ENCODE assay signal across 10 cellular contexts in the genomic region with DNA sequence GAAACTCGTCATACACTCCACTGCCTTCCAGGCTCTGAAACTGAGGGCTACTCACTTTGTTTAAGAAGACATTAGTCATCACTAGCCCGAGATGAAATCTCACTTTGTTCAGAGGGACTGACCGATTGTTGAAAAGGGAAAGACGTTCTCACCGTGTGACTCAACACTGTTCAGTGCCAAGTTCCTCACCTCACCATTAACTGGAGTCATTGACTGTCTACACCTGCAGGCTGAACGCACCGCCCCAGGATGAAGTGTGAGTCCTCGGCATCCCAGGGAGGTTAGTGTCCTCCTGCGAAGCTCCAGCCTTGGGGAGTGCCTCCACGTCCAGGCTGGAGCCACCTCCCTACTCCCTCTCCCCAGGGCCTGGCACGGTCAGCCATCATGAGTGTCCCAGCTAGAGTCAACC. TPM values are rescaled to one million over a fixed set of nuclear protein-coding genes. Genes with fewer than 3 reads are reported as not detected.
A peak's percentile ranks its signal among the peaks of the same experiment; 100 is the strongest.
DNase-seq lines count a peak whose midpoint lies in the region; ATAC-seq and TF ChIP-seq lines count a peak whose summit lies in the region.
"Had no signal": no experiment of that assay in that cellular context is flagged by ENCODE, and none has a peak within 500 bp of the region (broad histone marks: within the 10 kb centered on the region; RNA-seq: fewer than 3 reads in every experiment).

No MANE protein-coding gene starts in this region.

- intact Hi-C loops in Calu3 (cut with micrococcal nuclease; ENCODE audit: unreplicated experiment): loop anchor here (5.0 kb wide), 1 partner anchor 39 kb away; the partner anchor contains the start of gene PPFIA1
- intact Hi-C loops in left lung (cut with DNase I): no loop called here
- intact Hi-C loops in testis (cut with DNase I; ENCODE audit: low total_unique reads): no loop called here

- H3K36me3 Mint-ChIP-seq in Calu3 (ENCODE audit: insufficient read depth, unreplicated experiment): peaks cover 6% of the 10 kb centered on the region
- H3K36me3 Mint-ChIP-seq: activated naive CD8-positive, alpha-beta T cell had no signal

- no peak overlapping the region for H3K27ac ChIP-seq in left lung
- H3K27ac ChIP-seq in testis: no peak overlapping the region
- H3K27ac ChIP-seq: gastroesophageal sphincter had no signal

- CTCF ChIA-PET in Calu3 (lab: Charles Lee): interaction anchor here (0.6 to 1.4 kb wide), 3 partner anchors 22 to 183 kb away, joined by 3 read pairs; no protein-coding TSS in a partner anchor

- BruUV-seq in Calu3 (replicated peaks; lab: Mats Ljungman, UMichigan): no TSS peak

- DNase-seq in Calu3 (peak; percentile 86), HT-29 (ENCODE audit: low spot score) (peak; percentile 99), astrocyte of the hippocampus (ENCODE audit: low read depth, low spot score) (peak; percentile 90), left lung (peak in 1 of 2 donors; percentile 53), testis (no peak), NCI-H2081 treated with DMSO at 0.1 percent for 48 hours (lab: John Stamatoyannopoulos, UW) (no peak)
- no peak for DNase-seq in activated naive CD4-positive, alpha-beta T cell treated with Interleukin-2 at 50 U/mL for 16 hours

- H3K27me3 ChIP-seq in left lung (no peaks in the 10 kb centered on the region), testis (no peaks in the 10 kb centered on the region)
- H3K27me3 ChIP-seq: gastroesophageal sphincter had no signal

- H3K36me3 ChIP-seq in left lung (no peaks in the 10 kb centered on the region), testis (ENCODE audit: low read depth, missing control alignments) (no peaks in the 10 kb centered on the region)
- H3K36me3 ChIP-seq: gastroesophageal sphincter had no signal

- ATAC-seq in left lung (peak; percentile 85), HG03159 (IDR thresholded peaks at IDR 0.05; ENCODE audit: unreplicated experiment) (no peak)
- ATAC-seq: gastroesophageal sphincter had no signal

- peak overlapping the region; percentile 91 for H3K27ac Mint-ChIP-seq in Calu3 (ENCODE audit: unreplicated experiment)
- H3K27ac Mint-ChIP-seq: activated naive CD8-positive, alpha-beta T cell had no signal

- TF ChIP-seq CTCF in Calu3 (IDR thresholded peaks at IDR 0.05; ENCODE audit: unreplicated experiment) (no peak), left lung (IDR thresholded peaks at IDR 0.05) (no peak), testis (IDR thresholded peaks at IDR 0.05) (no peak)

- peaks cover 15% of the 10 kb centered on the region for H3K4me1 Mint-ChIP-seq in Calu3 (ENCODE audit: low read depth, unreplicated experiment)

- H3K4me3 ChIP-seq in left lung: no peak overlapping the region
- no peak overlapping the region for H3K4me3 ChIP-seq in testis
- H3K4me3 ChIP-seq: gastroesophageal sphincter had no signal

- H3K9me3 ChIP-seq in left lung (no peaks in the 10 kb centered on the region), testis (no peaks in the 10 kb centered on the region)
- H3K9me3 ChIP-seq: gastroesophageal sphincter had no signal

- no peaks in the 10 kb centered on the region for H3K9me3 Mint-ChIP-seq in Calu3 (ENCODE audit: low read depth, unreplicated experiment)

- no peak for TF ChIP-seq POLR2A in testis (IDR thresholded peaks at IDR 0.05)

- H3K4me3 Mint-ChIP-seq in Calu3 (ENCODE audit: low read depth, unreplicated experiment): peak overlapping the region; percentile 43
- H3K4me3 Mint-ChIP-seq: activated naive CD8-positive, alpha-beta T cell had no signal

- no peaks in the 10 kb centered on the region for H3K27me3 Mint-ChIP-seq in Calu3 (ENCODE audit: unreplicated experiment)

- H3K4me1 ChIP-seq in left lung: no peaks in the 10 kb centered on the region
- H3K4me1 ChIP-seq in testis: no peaks in the 10 kb centered on the region
- H3K4me1 ChIP-seq: gastroesophageal sphincter had no signal

- 86 to 93% methylated on average over 9 to 11 of the region's 11 CpGs for WGBS in testis, 2 donors

RNA-seq across cellular contexts. Expression of gene FADD, which starts 30.4 kb away (rescaled TPM):
- total RNA-seq in Calu3 (2022): 40.2 and 49.4 TPM in 2 replicates
- 105 and 106 TPM in 2 replicates for total RNA-seq in HT-29 (2014; rRNA removed; shearing (Covaris generic))
- 10 to 100 TPM; 27.4 to 28.4 TPM for total RNA-seq in left lung
- 10 to 100 TPM; 20.6 TPM for total RNA-seq in testis
- 16.8 TPM for polyA plus RNA-seq in testis (ENCODE audit: insufficient read depth, low read depth, low replicate concordance)

RNA-seq across cellular contexts. Expression of gene PPFIA1, which starts 37.0 kb away (rescaled TPM):
- 76.5 and 84.0 TPM in 2 replicates for total RNA-seq in Calu3 (2022)
- 46.7 and 48.6 TPM in 2 replicates for total RNA-seq in HT-29 (2014; rRNA removed; shearing (Covaris generic))
- 10 to 100 TPM; 52.8 to 66.0 TPM for total RNA-seq in left lung
- 100 to 1,000 TPM; 125 to 144 TPM for total RNA-seq in testis
- polyA plus RNA-seq in testis (ENCODE audit: insufficient read depth, low read depth, low replicate concordance): 110 TPM

Comparison
In these comparisons a context has a peak if more than half of its experiments do, and no peak if none do; other contexts are left out.
1. DNase-seq: peak in Calu3 (single experiment), HT-29 (single experiment) and astrocyte of the hippocampus (single experiment); none in testis (single experiment), activated naive CD4-positive, alpha-beta T cell treated with Interleukin-2 at 50 U/mL for 16 hours (single experiment) and NCI-H2081 treated with DMSO at 0.1 percent for 48 hours (single experiment).